1 cellular context compared by ENCODE assay signal in the genomic region with DNA sequence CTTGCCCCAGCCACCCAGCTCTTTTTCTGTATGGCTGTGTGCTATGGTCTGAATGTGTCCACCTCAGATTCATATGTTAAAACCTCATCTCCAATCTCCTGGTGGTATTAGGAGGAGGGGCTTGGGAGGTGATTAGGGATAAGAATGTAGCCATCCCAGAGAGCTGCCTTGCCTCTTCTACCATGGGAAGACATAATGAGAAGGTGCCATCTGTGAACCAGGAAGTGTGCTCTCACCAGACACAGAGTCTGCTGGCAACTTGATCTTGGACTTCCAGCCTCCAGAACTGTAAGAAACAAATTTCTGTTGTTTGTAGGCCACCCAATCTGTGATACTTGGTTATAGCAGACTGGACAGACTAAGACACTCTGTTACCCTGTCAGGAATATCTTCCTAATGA.
TF ChIP-seq lines count a peak whose summit lies in the region.

No MANE protein-coding gene starts in this region.

TF ChIP-seq in HepG2, 621 proteins besides CTCF, POLR2A, EP300 and RAD21 (continued from another document and continues in another):
- TF ChIP-seq, protein P1, sequence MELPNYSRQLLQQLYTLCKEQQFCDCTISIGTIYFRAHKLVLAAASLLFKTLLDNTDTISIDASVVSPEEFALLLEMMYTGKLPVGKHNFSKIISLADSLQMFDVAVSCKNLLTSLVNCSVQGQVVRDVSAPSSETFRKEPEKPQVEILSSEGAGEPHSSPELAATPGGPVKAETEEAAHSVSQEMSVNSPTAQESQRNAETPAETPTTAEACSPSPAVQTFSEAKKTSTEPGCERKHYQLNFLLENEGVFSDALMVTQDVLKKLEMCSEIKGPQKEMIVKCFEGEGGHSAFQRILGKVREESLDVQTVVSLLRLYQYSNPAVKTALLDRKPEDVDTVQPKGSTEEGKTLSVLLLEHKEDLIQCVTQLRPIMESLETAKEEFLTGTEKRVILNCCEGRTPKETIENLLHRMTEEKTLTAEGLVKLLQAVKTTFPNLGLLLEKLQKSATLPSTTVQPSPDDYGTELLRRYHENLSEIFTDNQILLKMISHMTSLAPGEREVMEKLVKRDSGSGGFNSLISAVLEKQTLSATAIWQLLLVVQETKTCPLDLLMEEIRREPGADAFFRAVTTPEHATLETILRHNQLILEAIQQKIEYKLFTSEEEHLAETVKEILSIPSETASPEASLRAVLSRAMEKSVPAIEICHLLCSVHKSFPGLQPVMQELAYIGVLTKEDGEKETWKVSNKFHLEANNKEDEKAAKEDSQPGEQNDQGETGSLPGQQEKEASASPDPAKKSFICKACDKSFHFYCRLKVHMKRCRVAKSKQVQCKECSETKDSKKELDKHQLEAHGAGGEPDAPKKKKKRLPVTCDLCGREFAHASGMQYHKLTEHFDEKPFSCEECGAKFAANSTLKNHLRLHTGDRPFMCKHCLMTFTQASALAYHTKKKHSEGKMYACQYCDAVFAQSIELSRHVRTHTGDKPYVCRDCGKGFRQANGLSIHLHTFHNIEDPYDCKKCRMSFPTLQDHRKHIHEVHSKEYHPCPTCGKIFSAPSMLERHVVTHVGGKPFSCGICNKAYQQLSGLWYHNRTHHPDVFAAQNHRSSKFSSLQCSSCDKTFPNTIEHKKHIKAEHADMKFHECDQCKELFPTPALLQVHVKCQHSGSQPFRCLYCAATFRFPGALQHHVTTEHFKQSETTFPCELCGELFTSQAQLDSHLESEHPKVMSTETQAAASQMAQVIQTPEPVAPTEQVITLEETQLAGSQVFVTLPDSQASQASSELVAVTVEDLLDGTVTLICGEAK (IDR thresholded peaks at IDR 0.05) = no peak
- TF ChIP-seq, protein P1 (CRISPR knock-in tag; IDR thresholded peaks at IDR 0.05) = no peak
- TF ChIP-seq, protein P2, sequence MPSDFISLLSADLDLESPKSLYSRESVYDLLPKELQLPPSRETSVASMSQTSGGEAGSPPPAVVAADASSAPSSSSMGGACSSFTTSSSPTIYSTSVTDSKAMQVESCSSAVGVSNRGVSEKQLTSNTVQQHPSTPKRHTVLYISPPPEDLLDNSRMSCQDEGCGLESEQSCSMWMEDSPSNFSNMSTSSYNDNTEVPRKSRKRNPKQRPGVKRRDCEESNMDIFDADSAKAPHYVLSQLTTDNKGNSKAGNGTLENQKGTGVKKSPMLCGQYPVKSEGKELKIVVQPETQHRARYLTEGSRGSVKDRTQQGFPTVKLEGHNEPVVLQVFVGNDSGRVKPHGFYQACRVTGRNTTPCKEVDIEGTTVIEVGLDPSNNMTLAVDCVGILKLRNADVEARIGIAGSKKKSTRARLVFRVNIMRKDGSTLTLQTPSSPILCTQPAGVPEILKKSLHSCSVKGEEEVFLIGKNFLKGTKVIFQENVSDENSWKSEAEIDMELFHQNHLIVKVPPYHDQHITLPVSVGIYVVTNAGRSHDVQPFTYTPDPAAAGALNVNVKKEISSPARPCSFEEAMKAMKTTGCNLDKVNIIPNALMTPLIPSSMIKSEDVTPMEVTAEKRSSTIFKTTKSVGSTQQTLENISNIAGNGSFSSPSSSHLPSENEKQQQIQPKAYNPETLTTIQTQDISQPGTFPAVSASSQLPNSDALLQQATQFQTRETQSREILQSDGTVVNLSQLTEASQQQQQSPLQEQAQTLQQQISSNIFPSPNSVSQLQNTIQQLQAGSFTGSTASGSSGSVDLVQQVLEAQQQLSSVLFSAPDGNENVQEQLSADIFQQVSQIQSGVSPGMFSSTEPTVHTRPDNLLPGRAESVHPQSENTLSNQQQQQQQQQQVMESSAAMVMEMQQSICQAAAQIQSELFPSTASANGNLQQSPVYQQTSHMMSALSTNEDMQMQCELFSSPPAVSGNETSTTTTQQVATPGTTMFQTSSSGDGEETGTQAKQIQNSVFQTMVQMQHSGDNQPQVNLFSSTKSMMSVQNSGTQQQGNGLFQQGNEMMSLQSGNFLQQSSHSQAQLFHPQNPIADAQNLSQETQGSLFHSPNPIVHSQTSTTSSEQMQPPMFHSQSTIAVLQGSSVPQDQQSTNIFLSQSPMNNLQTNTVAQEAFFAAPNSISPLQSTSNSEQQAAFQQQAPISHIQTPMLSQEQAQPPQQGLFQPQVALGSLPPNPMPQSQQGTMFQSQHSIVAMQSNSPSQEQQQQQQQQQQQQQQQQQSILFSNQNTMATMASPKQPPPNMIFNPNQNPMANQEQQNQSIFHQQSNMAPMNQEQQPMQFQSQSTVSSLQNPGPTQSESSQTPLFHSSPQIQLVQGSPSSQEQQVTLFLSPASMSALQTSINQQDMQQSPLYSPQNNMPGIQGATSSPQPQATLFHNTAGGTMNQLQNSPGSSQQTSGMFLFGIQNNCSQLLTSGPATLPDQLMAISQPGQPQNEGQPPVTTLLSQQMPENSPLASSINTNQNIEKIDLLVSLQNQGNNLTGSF (CRISPR knock-in tag; IDR thresholded peaks at IDR 0.05) = no peak
- TF ChIP-seq, protein P3, sequence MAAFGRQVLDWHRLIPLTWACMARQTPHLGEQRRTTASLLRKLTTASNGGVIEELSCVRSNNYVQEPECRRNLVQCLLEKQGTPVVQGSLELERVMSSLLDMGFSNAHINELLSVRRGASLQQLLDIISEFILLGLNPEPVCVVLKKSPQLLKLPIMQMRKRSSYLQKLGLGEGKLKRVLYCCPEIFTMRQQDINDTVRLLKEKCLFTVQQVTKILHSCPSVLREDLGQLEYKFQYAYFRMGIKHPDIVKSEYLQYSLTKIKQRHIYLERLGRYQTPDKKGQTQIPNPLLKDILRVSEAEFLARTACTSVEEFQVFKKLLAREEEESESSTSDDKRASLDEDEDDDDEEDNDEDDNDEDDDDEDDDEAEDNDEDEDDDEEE (CRISPR knock-in tag; IDR thresholded peaks at IDR 0.05) = peak; percentile 50; the same call in 1 of the 2 replicates
- TF ChIP-seq, protein P4, sequence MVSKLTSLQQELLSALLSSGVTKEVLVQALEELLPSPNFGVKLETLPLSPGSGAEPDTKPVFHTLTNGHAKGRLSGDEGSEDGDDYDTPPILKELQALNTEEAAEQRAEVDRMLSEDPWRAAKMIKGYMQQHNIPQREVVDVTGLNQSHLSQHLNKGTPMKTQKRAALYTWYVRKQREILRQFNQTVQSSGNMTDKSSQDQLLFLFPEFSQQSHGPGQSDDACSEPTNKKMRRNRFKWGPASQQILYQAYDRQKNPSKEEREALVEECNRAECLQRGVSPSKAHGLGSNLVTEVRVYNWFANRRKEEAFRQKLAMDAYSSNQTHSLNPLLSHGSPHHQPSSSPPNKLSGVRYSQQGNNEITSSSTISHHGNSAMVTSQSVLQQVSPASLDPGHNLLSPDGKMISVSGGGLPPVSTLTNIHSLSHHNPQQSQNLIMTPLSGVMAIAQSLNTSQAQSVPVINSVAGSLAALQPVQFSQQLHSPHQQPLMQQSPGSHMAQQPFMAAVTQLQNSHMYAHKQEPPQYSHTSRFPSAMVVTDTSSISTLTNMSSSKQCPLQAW (CRISPR knock-in tag; IDR thresholded peaks at IDR 0.05) = no peak
- TF ChIP-seq NR2C2 (CRISPR knock-in tag; IDR thresholded peaks at IDR 0.05; ENCODE audit: borderline replicate concordance) (no peak), ZNF530 (CRISPR knock-in tag; IDR thresholded peaks at IDR 0.05; ENCODE audit: low read depth) (no peak), NFE2 (CRISPR knock-in tag; IDR thresholded peaks at IDR 0.05) (no peak), ZNF33A (CRISPR knock-in tag; IDR thresholded peaks at IDR 0.05; ENCODE audit: borderline replicate concordance) (no peak), GATA4 (IDR thresholded peaks at IDR 0.05; ENCODE audit: borderline replicate concordance, low read depth) (no peak)
- TF ChIP-seq, protein P5, sequence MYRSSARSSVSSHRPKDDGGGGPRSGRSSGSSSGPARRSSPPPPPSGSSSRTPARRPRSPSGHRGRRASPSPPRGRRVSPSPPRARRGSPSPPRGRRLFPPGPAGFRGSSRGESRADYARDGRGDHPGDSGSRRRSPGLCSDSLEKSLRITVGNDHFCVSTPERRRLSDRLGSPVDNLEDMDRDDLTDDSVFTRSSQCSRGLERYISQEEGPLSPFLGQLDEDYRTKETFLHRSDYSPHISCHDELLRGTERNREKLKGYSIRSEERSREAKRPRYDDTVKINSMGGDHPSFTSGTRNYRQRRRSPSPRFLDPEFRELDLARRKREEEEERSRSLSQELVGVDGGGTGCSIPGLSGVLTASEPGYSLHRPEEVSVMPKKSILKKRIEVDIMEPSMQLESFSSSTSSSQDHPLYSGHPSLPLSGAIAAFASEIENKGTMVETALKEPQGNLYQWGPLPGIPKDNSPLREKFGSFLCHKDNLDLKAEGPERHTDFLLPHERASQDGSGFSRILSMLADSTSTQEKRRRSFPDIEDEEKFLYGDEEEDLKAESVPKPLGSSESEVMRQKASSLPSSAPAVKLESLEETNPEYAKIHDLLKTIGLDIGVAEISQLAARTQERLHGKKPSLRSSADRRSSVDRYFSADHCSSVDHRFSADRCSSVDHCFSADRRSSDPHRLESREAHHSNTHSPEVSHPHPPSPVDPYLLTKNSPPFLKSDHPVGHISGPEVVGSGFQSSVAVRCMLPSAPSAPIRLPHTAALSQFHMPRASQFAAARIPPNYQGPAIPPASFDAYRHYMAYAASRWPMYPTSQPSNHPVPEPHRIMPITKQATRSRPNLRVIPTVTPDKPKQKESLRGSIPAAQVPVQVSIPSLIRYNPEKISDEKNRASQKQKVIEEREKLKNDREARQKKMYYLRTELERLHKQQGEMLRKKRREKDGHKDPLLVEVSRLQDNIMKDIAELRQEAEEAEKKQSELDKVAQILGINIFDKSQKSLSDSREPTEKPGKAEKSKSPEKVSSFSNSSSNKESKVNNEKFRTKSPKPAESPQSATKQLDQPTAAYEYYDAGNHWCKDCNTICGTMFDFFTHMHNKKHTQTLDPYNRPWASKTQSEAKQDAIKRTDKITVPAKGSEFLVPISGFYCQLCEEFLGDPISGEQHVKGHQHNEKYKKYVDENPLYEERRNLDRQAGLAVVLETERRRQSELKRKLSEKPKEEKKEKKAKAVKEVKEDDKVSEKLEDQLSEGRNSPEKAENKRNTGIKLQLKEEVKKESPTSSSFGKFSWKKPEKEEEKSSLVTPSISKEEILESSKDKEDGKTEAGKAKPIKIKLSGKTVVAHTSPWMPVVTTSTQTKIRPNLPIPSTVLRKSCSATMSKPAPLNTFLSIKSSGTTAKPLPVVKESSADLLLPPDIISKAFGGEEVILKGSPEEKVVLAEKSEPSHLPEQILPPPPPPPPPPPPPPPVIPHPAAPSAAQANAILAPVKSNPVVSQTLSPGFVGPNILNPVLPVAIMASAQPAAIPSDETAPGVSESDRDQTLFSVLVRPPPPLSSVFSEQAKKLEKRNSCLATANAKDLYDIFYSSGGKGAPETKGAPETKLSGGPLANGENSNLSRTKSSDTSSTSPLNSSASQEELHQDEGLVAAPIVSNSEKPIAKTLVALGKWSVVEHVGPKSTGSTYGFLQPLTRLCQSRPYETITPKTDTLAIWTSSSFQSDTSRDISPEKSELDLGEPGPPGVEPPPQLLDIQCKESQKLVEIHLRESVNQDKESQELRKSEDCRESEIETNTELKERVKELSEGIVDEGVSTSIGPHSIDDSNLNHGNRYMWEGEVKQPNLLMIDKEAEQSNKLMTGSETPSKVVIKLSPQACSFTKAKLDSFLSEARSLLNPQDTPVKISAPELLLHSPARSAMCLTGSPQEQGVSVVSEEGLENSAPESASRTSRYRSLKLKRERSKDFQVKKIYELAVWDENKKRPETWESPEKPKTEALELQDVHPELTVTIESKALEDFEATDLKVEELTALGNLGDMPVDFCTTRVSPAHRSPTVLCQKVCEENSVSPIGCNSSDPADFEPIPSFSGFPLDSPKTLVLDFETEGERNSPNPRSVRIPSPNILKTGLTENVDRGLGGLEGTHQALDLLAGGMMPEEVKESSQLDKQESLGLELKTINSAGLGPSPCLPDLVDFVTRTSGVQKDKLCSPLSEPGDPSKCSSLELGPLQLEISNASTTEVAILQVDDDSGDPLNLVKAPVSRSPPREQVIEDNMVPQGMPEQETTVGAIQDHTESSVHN (CRISPR knock-in tag; IDR thresholded peaks at IDR 0.05) = no peak
- TF ChIP-seq, protein P6, sequence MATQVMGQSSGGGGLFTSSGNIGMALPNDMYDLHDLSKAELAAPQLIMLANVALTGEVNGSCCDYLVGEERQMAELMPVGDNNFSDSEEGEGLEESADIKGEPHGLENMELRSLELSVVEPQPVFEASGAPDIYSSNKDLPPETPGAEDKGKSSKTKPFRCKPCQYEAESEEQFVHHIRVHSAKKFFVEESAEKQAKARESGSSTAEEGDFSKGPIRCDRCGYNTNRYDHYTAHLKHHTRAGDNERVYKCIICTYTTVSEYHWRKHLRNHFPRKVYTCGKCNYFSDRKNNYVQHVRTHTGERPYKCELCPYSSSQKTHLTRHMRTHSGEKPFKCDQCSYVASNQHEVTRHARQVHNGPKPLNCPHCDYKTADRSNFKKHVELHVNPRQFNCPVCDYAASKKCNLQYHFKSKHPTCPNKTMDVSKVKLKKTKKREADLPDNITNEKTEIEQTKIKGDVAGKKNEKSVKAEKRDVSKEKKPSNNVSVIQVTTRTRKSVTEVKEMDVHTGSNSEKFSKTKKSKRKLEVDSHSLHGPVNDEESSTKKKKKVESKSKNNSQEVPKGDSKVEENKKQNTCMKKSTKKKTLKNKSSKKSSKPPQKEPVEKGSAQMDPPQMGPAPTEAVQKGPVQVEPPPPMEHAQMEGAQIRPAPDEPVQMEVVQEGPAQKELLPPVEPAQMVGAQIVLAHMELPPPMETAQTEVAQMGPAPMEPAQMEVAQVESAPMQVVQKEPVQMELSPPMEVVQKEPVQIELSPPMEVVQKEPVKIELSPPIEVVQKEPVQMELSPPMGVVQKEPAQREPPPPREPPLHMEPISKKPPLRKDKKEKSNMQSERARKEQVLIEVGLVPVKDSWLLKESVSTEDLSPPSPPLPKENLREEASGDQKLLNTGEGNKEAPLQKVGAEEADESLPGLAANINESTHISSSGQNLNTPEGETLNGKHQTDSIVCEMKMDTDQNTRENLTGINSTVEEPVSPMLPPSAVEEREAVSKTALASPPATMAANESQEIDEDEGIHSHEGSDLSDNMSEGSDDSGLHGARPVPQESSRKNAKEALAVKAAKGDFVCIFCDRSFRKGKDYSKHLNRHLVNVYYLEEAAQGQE (IDR thresholded peaks at IDR 0.05; ENCODE audit: borderline replicate concordance in 1 of 2, low read depth in 1 of 2, low read length in 2 of 2) = no peak
